8 cellular contexts compared by ENCODE assay signal in the genomic region with DNA sequence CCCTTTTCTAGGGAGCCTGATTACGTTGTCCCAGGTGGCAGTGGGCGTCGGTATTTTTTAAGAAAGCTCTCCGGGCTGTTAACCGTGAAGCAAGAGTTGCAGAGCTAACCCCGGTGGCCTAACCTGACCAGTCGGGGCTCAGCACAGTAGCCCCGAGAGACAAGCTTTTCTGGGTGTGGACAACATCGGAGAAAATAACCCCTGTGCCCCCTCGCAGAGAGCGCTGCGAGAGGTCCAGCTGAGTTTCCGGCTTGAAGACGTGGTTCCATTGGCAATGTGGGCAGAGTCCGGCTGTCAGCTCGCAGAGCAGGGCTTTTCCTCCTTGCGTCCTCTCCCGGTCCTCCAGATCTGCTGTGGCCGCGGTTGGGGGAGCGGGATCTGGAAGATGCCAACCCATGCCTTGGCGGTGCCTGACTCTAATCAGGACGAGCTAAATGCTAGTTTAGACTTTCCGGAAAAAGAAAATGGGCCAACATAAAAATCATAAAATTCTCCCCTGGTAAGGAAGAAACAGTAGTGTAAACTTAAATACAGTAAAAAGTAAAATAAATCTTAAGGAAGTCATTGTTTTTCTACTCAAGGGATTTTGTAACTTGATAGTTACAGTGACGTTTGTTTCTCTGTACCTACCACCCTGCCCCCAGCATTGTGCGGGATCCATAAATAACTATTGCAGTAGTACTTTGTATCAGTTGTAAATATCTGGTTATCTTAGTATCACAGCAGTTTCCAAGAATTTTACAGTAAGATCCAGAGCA. TPM values are rescaled to one million over a fixed set of nuclear protein-coding genes. Genes with fewer than 3 reads are reported as not detected.
A peak's percentile ranks its signal among the peaks of the same experiment; 100 is the strongest.
DNase-seq lines count a peak whose midpoint lies in the region; ATAC-seq and TF ChIP-seq lines count a peak whose summit lies in the region.

No MANE protein-coding gene starts in this region.

- H3K27ac Mint-ChIP-seq in activated naive CD8-positive, alpha-beta T cell treated with anti-CD3 and anti-CD28 coated beads for 36 hours: peak overlapping the region; percentile 74

- peaks cover 9% of the 10 kb centered on the region for H3K4me1 ChIP-seq in ACC112 (ENCODE audit: control insufficient read depth, insufficient read depth, low read length, unreplicated experiment)

- H3K4me3 Mint-ChIP-seq in activated naive CD8-positive, alpha-beta T cell treated with anti-CD3 and anti-CD28 coated beads for 36 hours: peak overlapping the region; percentile 79

- peaks cover 6% of the 10 kb centered on the region for H3K36me3 Mint-ChIP-seq in activated naive CD8-positive, alpha-beta T cell treated with anti-CD3 and anti-CD28 coated beads for 36 hours

- no peaks in the 10 kb centered on the region for H3K27me3 ChIP-seq in ACC112 (ENCODE audit: insufficient read depth, low read length)

- intact Hi-C loops in head of caudate nucleus (cut with DNase I): loop anchor here (10.0 kb wide), 1 partner anchor 84 kb away; a partner anchor contains a TSS

- peak overlapping the region; percentile 98 for H2AFZ ChIP-seq in ACC112 (ENCODE audit: low read length, unreplicated experiment)

- peaks cover 4% of the 10 kb centered on the region for H3K79me2 ChIP-seq in ACC112 (ENCODE audit: control insufficient read depth, insufficient read depth, low read length, unreplicated experiment)

- ATAC-seq in HG02759 (IDR thresholded peaks at IDR 0.05; ENCODE audit: unreplicated experiment) (peak; percentile 52), omental fat pad (ENCODE audit: low FRiP score) (peak; percentile 61)

- DNase-seq in NCI-H1105 treated with DMSO at 0.1 percent for 48 hours (lab: John Stamatoyannopoulos, UW) (peak; percentile 33), head of caudate nucleus (peak in 40 of 42 donors; percentile 21 to 73 (median 44)), omental fat pad (ENCODE audit: low spot score) (peak; percentile 26), GM13977 (ENCODE audit: low spot score) (no peak)
- DNase-seq in activated naive CD8-positive, alpha-beta T cell treated with anti-CD3 and anti-CD28 coated beads for 36 hours: no peak

- peak overlapping the region; percentile 82 for H3K4me3 ChIP-seq in ACC112 (ENCODE audit: low read depth, low read length)
- peak overlapping the region; percentile 96 for H3K4me3 ChIP-seq in GM08714 (ENCODE audit: low read length)

- in situ Hi-C loops in GM13977 (cut with MboI; ENCODE audit: low pct_unique_long_range_greater_than_20kb, low sequenced_read_pairs, unreplicated experiment): no loop called here

- peak overlapping the region; percentile 22; the same call in 1 of the 2 replicates for H3K27ac ChIP-seq in ACC112 (ENCODE audit: low read depth, low read length)

- H3K4me1 Mint-ChIP-seq in activated naive CD8-positive, alpha-beta T cell treated with anti-CD3 and anti-CD28 coated beads for 36 hours: peaks cover 13% of the 10 kb centered on the region

- no peaks in the 10 kb centered on the region for H3K36me3 ChIP-seq in ACC112 (ENCODE audit: insufficient read depth, low read length)

- H3K9me3 Mint-ChIP-seq in activated naive CD8-positive, alpha-beta T cell treated with anti-CD3 and anti-CD28 coated beads for 36 hours: no peaks in the 10 kb centered on the region

- no peak for TF ChIP-seq CTCF in omental fat pad (IDR thresholded peaks at IDR 0.05)
- no peak for TF ChIP-seq CTCF in GM13977 (IDR thresholded peaks at IDR 0.05; ENCODE audit: extremely low read depth, insufficient read depth, missing control alignments)

- no peaks in the 10 kb centered on the region for H3K27me3 Mint-ChIP-seq in activated naive CD8-positive, alpha-beta T cell treated with anti-CD3 and anti-CD28 coated beads for 36 hours

RNA-seq across cellular contexts. Expression of a gene that starts 0.6 kb away (rescaled TPM):
- 10 to 100 TPM; 24.0 to 31.2 TPM for total RNA-seq in activated naive CD8-positive, alpha-beta T cell treated with anti-CD3 and anti-CD28 coated beads for 36 hours
- 10 to 100 TPM; 20.4 to 72.7 (median 22.6) TPM for total RNA-seq in omental fat pad

RNA-seq across cellular contexts. Expression of a gene that starts 27.2 kb away (rescaled TPM):
- total RNA-seq in activated naive CD8-positive, alpha-beta T cell treated with anti-CD3 and anti-CD28 coated beads for 36 hours: 10 to 100 TPM; 22.2 to 23.5 TPM
- total RNA-seq in omental fat pad: 10 to 100 TPM in 3 of 4 donors, 1 to 10 TPM in 1; 9.4 to 24.8 (median 15.7) TPM

Comparison
In these comparisons a context has a peak if more than half of its experiments do, and no peak if none do; other contexts are left out.
1. DNase-seq: peak in NCI-H1105 treated with DMSO at 0.1 percent for 48 hours (single experiment), head of caudate nucleus (40 of 42) and omental fat pad (single experiment); none in activated naive CD8-positive, alpha-beta T cell treated with anti-CD3 and anti-CD28 coated beads for 36 hours (single experiment) and GM13977 (single experiment).